Comparison of ENCODE assay signal across 14 cellular contexts in genomic region chr10:49076741-49077521, GRCh38. TPM values are rescaled to one million over a fixed set of nuclear protein-coding genes. Genes with fewer than 3 reads are reported as not detected.
DNase-seq lines count a peak whose midpoint lies in the region; ATAC-seq, FAIRE-seq and TF ChIP-seq lines count a peak whose summit lies in the region.
"Had no signal": no experiment of that assay in that cellular context is flagged by ENCODE, and none has a peak within 500 bp of the region (broad histone marks: within the 10 kb centered on the region; RNA-seq: fewer than 3 reads in every experiment).

No MANE protein-coding gene starts in this region.

- intact Hi-C loops in posterior vena cava (cut with DNase I) = no loop called here

- DNase-seq in GM12892 (ENCODE audit: insufficient read length) (no peak), GM20000 (ENCODE audit: low spot score) (peak; percentile 45), NOMO-1 (lab: John Stamatoyannopoulos, UW; ENCODE audit: unreplicated experiment in 2 of 2) (peak; percentile 56 to 67), lung (ENCODE audit: low spot score) (peak; percentile 26), posterior vena cava (ENCODE audit: low spot score) (no peak), NCI-H1105 (lab: John Stamatoyannopoulos, UW) (no peak), AML-193 (lab: John Stamatoyannopoulos, UW) (no peak)
- DNase-seq: activated CD4-positive, alpha-beta T cell treated with anti-CD3 and anti-CD28 coated beads, Interleukin-2, amount 50 U/mL, for 4 hours; COR-L47; glutamatergic neuron; IMR-90; naive B cell had no signal

- FAIRE-seq in GM12892 (lab: Jason Lieb, UNC) = peak; percentile 58
- FAIRE-seq: colon had no signal

- TF ChIP-seq POLR2A in GM12892 (IDR thresholded peaks at IDR 0.05; ENCODE audit: low read depth, low read length) = no peak

- H3K9me3 ChIP-seq in lung (ENCODE audit: control insufficient read depth in 2 of 2, insufficient read depth in 1 of 2, low read length in 1 of 2) = no peaks in the 10 kb centered on the region

- WGBS in lung, 2 donors = 52 to 54% methylated on average over 13 of the region's 13 CpGs

- H3K27ac ChIP-seq in lung (ENCODE audit: low read depth in 1 of 2, low read length in 1 of 2) = no peak overlapping the region

- no peak for TF ChIP-seq CTCF in GM20000 (IDR thresholded peaks at IDR 0.05; ENCODE audit: extremely low read depth, missing control alignments)
- no peak for TF ChIP-seq CTCF in lung (IDR thresholded peaks at IDR 0.05; ENCODE audit: control extremely low read depth, extremely low read depth)

- peaks cover 0 to 2% of the 10 kb centered on the region in 2 donors for H3K36me3 ChIP-seq in lung (ENCODE audit: control insufficient read depth in 2 of 2, insufficient read depth in 2 of 2, low read length in 2 of 2)

- no peak overlapping the region for H3K4me3 ChIP-seq in lung

- no peaks in the 10 kb centered on the region for H3K27me3 ChIP-seq in lung (ENCODE audit: control insufficient read depth, insufficient read depth)

- H3K4me1 ChIP-seq in lung (ENCODE audit: control insufficient read depth in 2 of 2, insufficient read depth in 2 of 2, low read length in 2 of 2) = peaks cover 3 to 10% of the 10 kb centered on the region in 2 donors

- ATAC-seq in lung (ENCODE audit: insufficient read depth, low FRiP score) = no peak
- ATAC-seq in esophagus mucosa = no peak

RNA-seq across cellular contexts. Expression of gene VSTM4, which starts 38.4 kb away (rescaled TPM):
- 0.04 TPM for polyA plus RNA-seq in GM12892 (2012; ENCODE audit: missing spikeins)
- total RNA-seq in lung = 10 to 100 TPM; 10.9 to 49.4 TPM
- 1 to 10 TPM; 2.9 to 3.4 TPM for polyA plus RNA-seq in lung
- total RNA-seq in posterior vena cava = 10 to 100 TPM; 14.9 to 20.2 TPM
- total RNA-seq in esophagus mucosa = 0.68 TPM

RNA-seq across cellular contexts. Expression of gene FAM170B, which starts 56.9 kb away (rescaled TPM):
- polyA plus RNA-seq in GM12892 (2012; ENCODE audit: missing spikeins) = not detected
- total RNA-seq in lung (under 1 TPM in 1 of 2 donors, not detected in 1; 0.34 TPM), posterior vena cava (not detected), esophagus mucosa (not detected)
- polyA plus RNA-seq in lung = under 1 TPM in 1 of 2 donors, not detected in 1; 0.13 TPM
- total RNA-seq: IMR-90 had no signal
- polyA plus RNA-seq: IMR-90 had no signal

Comparison
In these comparisons a context has a peak if more than half of its experiments do, and no peak if none do; other contexts are left out.
1. DNase-seq: peak in GM20000 (single experiment), NOMO-1 (2 of 2) and lung (single experiment); none in GM12892 (single experiment), posterior vena cava (single experiment), NCI-H1105 (single experiment) and AML-193 (0 of 2).